In genomic region chrX:19670854-19671620, GRCh38 we compare ENCODE assay signal across 9 cellular contexts.
DNase-seq lines count a peak whose midpoint lies in the region; ATAC-seq and TF ChIP-seq lines count a peak whose summit lies in the region.
"Had no signal": no experiment of that assay in that cellular context is flagged by ENCODE, and none has a peak within 500 bp of the region (broad histone marks: within the 10 kb centered on the region; RNA-seq: fewer than 3 reads in every experiment).

No MANE protein-coding gene starts in this region.

- no peaks in the 10 kb centered on the region for H3K9me2 ChIP-seq in OCI-LY7 (ENCODE audit: insufficient read depth, low read length)

- peak; percentile 45 for ATAC-seq in body of pancreas

- intact Hi-C loops in body of pancreas (cut with DNase I) (no loop called here), stomach (cut with DNase I; ENCODE audit: low total_unique reads) (no loop called here), OCI-LY7 (cut with micrococcal nuclease; ENCODE audit: unreplicated experiment) (no loop called here)

- TF ChIP-seq CTCF in body of pancreas (IDR thresholded peaks at IDR 0.05) (no peak), stomach (IDR thresholded peaks at IDR 0.05) (no peak), OCI-LY7 (conservative IDR thresholded peaks at IDR 0.05; ENCODE audit: low read length) (no peak)

- H2AFZ ChIP-seq in OCI-LY7 (ENCODE audit: low read length): no peak overlapping the region

- in situ Hi-C loops in G401 (cut with HindIII; ENCODE audit: low sequenced_read_pairs): no loop called here

- H3K4me3 ChIP-seq in body of pancreas (no peak overlapping the region), stomach (no peak overlapping the region), OCI-LY7 (ENCODE audit: low read depth, low read length, poor library complexity, severe bottlenecking) (no peak overlapping the region)
- H3K4me3 ChIP-seq: cardiac muscle cell had no signal

- TF ChIP-seq POLR2A in body of pancreas (IDR thresholded peaks at IDR 0.05): no peak
- TF ChIP-seq POLR2A in stomach (IDR thresholded peaks at IDR 0.05): no peak

- CTCF ChIA-PET in HEK293T (lab: Yijun Ruan, JAX) (no interaction called here), OCI-LY7 (lab: Charles Lee; ENCODE audit: unreplicated experiment) (no interaction called here)

- H3K27ac ChIP-seq in body of pancreas (no peak overlapping the region), stomach (peak overlapping the region in 4 of 5 donors; percentile 26 to 58 (median 42)), OCI-LY7 (ENCODE audit: low read depth, low read length, poor library complexity, severe bottlenecking) (no peak overlapping the region)
- H3K27ac ChIP-seq: cardiac muscle cell had no signal

- no peaks in the 10 kb centered on the region for H3K79me2 ChIP-seq in OCI-LY7 (ENCODE audit: insufficient read depth, low read depth, low read length)

- no peak for TF ChIP-seq EP300 in stomach (IDR thresholded peaks at IDR 0.05)

- no peak overlapping the region for H3K4me2 ChIP-seq in OCI-LY7 (ENCODE audit: low read length)

- POLR2A ChIA-PET in HEK293T (lab: Yijun Ruan, JAX): interaction anchor here (0.5 kb wide), 1 partner anchor 79 kb away, joined by 3 read pairs; no protein-coding TSS in a partner anchor
- POLR2A ChIA-PET in OCI-LY7 (lab: Charles Lee): interaction anchor here (0.7 kb wide), 1 partner anchor 74 kb away, joined by 3 read pairs; no protein-coding TSS in a partner anchor

- no peaks in the 10 kb centered on the region for H3K36me3 ChIP-seq in body of pancreas (replicated peaks in 1 of 2; ENCODE audit: insufficient read depth in 1 of 2, low read depth in 2 of 2)
- no peaks in the 10 kb centered on the region for H3K36me3 ChIP-seq in stomach
- no peaks in the 10 kb centered on the region for H3K36me3 ChIP-seq in OCI-LY7 (ENCODE audit: insufficient read depth, low read length)
- H3K36me3 ChIP-seq: cardiac muscle cell had no signal

- no peaks in the 10 kb centered on the region for H3K27me3 ChIP-seq in body of pancreas
- H3K27me3 ChIP-seq in stomach: no peaks in the 10 kb centered on the region
- H3K27me3 ChIP-seq: cardiac muscle cell had no signal

- H3K4me1 ChIP-seq in body of pancreas (no peaks in the 10 kb centered on the region), stomach (peaks cover 0 to 11% (median 4%) of the 10 kb centered on the region in 4 donors), OCI-LY7 (ENCODE audit: insufficient read depth, low read length, poor library complexity, severe bottlenecking) (no peaks in the 10 kb centered on the region)

- 39 to 54% methylated on average over 7 to 8 of the region's 8 CpGs for WGBS in body of pancreas, 2 donors
- 28 to 46% (median 32%) methylated on average over 7 to 8 of the region's 8 CpGs for WGBS in stomach, 5 donors

- H4K20me1 ChIP-seq in OCI-LY7 (ENCODE audit: insufficient read depth, low read length): no peaks in the 10 kb centered on the region

- peak; percentile 9 for DNase-seq in HEK293T (ENCODE audit: extremely low spot score)
- no peak for DNase-seq in body of pancreas
- peak; percentile 1 for DNase-seq in iPS DF 4.7 (ENCODE audit: extremely low read depth, low spot score)
- DNase-seq in stomach: no peak
- DNase-seq in NCI-H1092 (lab: John Stamatoyannopoulos, UW): no peak
- DNase-seq in OCI-LY7 (ENCODE audit: low spot score): no peak
- DNase-seq in SKM-1 (lab: John Stamatoyannopoulos, UW; ENCODE audit: unreplicated experiment): no peak
- no peak for DNase-seq in G401 (ENCODE audit: low spot score)

- H3K9me3 ChIP-seq in body of pancreas (no peaks in the 10 kb centered on the region), stomach (no peaks in the 10 kb centered on the region), OCI-LY7 (ENCODE audit: low read length) (no peaks in the 10 kb centered on the region)

- BruUV-seq in OCI-LY7 (replicated peaks; lab: Mats Ljungman, UMichigan): no TSS peak

TF ChIP-seq in HEK293T, 16 proteins besides CTCF, POLR2A, EP300 and RAD21:
- TF ChIP-seq FOXA1 (IDR thresholded peaks at IDR 0.05) (no peak), FOXK2 (IDR thresholded peaks at IDR 0.05) (no peak), SP1 (IDR thresholded peaks at IDR 0.05) (no peak), HDGF (IDR thresholded peaks at IDR 0.05; ENCODE audit: borderline replicate concordance) (no peak), BHLHE40 (IDR thresholded peaks at IDR 0.05; ENCODE audit: borderline replicate concordance) (no peak), L3MBTL2 (conservative IDR thresholded peaks at IDR 0.05) (no peak), SUZ12 (IDR thresholded peaks at IDR 0.05) (no peak), ARNT (IDR thresholded peaks at IDR 0.05) (no peak)

Comparison
In these comparisons a context has a peak if more than half of its experiments do, and no peak if none do; other contexts are left out.
1. DNase-seq: peak in HEK293T (single experiment) and iPS DF 4.7 (single experiment); none in body of pancreas (0 of 4), stomach (single experiment), NCI-H1092 (single experiment), OCI-LY7 (single experiment), SKM-1 (single experiment) and G401 (single experiment).
2. H3K27ac ChIP-seq: peak in stomach (4 of 5); none in body of pancreas (0 of 4) and OCI-LY7 (single experiment).